8 cellular contexts compared by ENCODE assay signal in the genomic region with DNA sequence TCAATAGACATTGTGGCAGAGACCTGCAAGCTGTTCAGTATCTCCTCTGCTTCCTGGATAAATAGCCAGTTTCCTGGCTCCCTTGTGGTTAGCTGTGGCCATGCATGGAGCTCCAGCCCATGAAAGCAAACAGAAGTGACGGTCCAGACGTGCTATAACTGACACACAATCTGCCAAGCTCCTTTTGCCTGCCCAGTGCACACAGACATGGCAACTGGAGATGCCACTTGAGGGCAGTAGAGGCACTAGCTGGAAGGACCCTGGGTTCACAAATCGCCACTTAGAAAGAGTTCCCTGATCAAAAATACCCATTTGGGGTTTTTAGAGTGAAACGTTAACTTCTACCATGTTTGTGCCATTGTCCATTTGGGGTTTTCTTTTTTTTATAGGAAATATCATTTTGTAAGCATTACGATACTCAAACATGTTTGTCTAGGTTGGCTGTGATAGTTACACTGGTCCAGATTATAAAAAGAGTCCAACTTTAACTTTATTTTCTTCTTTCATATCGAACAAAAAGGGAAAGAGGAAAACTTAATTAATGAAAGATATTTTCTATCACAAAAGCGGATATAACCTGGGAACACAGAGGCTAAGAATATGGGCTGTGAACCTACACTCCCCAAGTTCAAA. TPM values are rescaled to one million over a fixed set of nuclear protein-coding genes. Genes with fewer than 3 reads are reported as not detected.
DNase-seq lines count a peak whose midpoint lies in the region; ATAC-seq, FAIRE-seq and TF ChIP-seq lines count a peak whose summit lies in the region.

No MANE protein-coding gene starts in this region.

- TF ChIP-seq EP300 in GM12878 (IDR thresholded peaks at IDR 0.05; ENCODE audit: borderline replicate concordance in 1 of 2, control insufficient read depth in 1 of 2, low read depth in 2 of 2, low read length in 2 of 2) = no peak

- no peaks in the 10 kb centered on the region for H4K20me1 ChIP-seq in GM12878 (ENCODE audit: control insufficient read depth, insufficient read depth)

- ATAC-seq in GM12878 (peak; percentile 83), lower lobe of right lung (no peak), GM21515 (IDR thresholded peaks at IDR 0.05; ENCODE audit: unreplicated experiment) (no peak)

- peak; percentile 34 for TF ChIP-seq RAD21 in GM12878 (IDR thresholded peaks at IDR 0.05; ENCODE audit: insufficient read depth, low read depth, low read length)

- WGBS in GM12878 (ENCODE audit: insufficient coverage, insufficient replicate concordance, low lambda C conversion rate, missing lambda C conversion rate) = 76% methylated on average over 7 of the region's 7 CpGs

- no peak for TF ChIP-seq POLR2A in GM12878 (IDR thresholded peaks at IDR 0.05; ENCODE audit: low read depth, low read length)

- H3K36me3 ChIP-seq in GM12878 (ENCODE audit: control insufficient read depth in 2 of 2, insufficient read depth in 2 of 2, low read length in 1 of 2) (peaks cover 2 to 11% of the 10 kb centered on the region in 2 experiments), lower lobe of right lung (peaks cover 97% of the 10 kb centered on the region)

- intact Hi-C loops in GM12878 (cut with micrococcal nuclease; ENCODE audit: unreplicated experiment) = loop anchor here (1.0 to 10.0 kb wide), 2 partner anchors 231 to 1548 kb away; no protein-coding TSS in a partner anchor
- intact Hi-C loops in lower lobe of right lung (cut with DNase I) = no loop called here

- no peaks in the 10 kb centered on the region for H3K4me1 ChIP-seq in GM12878 (ENCODE audit: control insufficient read depth, insufficient read depth, low read length)
- no peaks in the 10 kb centered on the region for H3K4me1 ChIP-seq in lower lobe of right lung

- H3K4me3 ChIP-seq in GM12878 (no peak overlapping the region), lower lobe of right lung (no peak overlapping the region)

- peak; percentile 85 for FAIRE-seq in GM12878 (lab: Jason Lieb, UNC)

- SMC1A ChIA-PET in GM12878 (lab: Charles Lee; ENCODE audit: uncharacterized antibody, unreplicated experiment) = interaction anchor here (1.1 to 2.0 kb wide), 4 partner anchors 32 to 1452 kb away, joined by 3 to 9 read pairs (median 4); a partner anchor contains a TSS

- no peaks in the 10 kb centered on the region for H3K79me2 ChIP-seq in GM12878 (ENCODE audit: control insufficient read depth, insufficient read depth, low read length)

- no peak overlapping the region for H2AFZ ChIP-seq in GM12878 (ENCODE audit: control insufficient read depth, low read depth, low read length)

- TF ChIP-seq CTCF in GM12878 (IDR thresholded peaks at IDR 0.05 in 2 of 3, conservative IDR thresholded peaks at IDR 0.05 in 1 of 3; ENCODE audit: control insufficient read depth in 2 of 3, extremely low read depth in 1 of 3, insufficient read depth in 1 of 3, low read depth in 3 of 3, low read length in 3 of 3) (peak; percentile 50 to 61 (median 53)), lower lobe of right lung (IDR thresholded peaks at IDR 0.05) (peak; percentile 23)

- H3K4me2 ChIP-seq in GM12878 (ENCODE audit: control insufficient read depth, insufficient read depth) = no peak overlapping the region

- in situ Hi-C loops in GM12878 (cut with MboI) = no loop called here

- CTCF ChIA-PET in GM12878 (lab: Yijun Ruan, JAX) = interaction anchor here (0.8 to 3.2 kb wide), 14 partner anchors 10 to 1454 kb away, joined by 3 to 15 read pairs (median 3); no protein-coding TSS in a partner anchor

- POLR2A ChIA-PET in GM12878 (lab: Charles Lee) = no interaction called here

- no TSS peak for BruUV-seq in GM12878 (replicated peaks; lab: Mats Ljungman, UMichigan)

- H3K27me3 ChIP-seq in GM12878 (replicated peaks in 1 of 2; ENCODE audit: control insufficient read depth in 2 of 2, insufficient read depth in 2 of 2, low read length in 1 of 2) (no peaks in the 10 kb centered on the region), lower lobe of right lung (ENCODE audit: low read depth) (no peaks in the 10 kb centered on the region)

- H3K9ac ChIP-seq in GM12878 (ENCODE audit: control insufficient read depth, insufficient read depth, low read length) = no peak overlapping the region

- DNase-seq in activated naive CD4-positive, alpha-beta T cell treated with Interleukin-2 at 50 U/mL for 16 hours = peak; percentile 14
- no peak for DNase-seq in activated naive CD4-positive, alpha-beta T cell treated with anti-CD3 and anti-CD28 coated beads, Interleukin-2, amount 50 U/mL, for 16 hours
- DNase-seq in MV-4-11 (lab: John Stamatoyannopoulos, UW) (peak; percentile 48), GM12878 (ENCODE audit: low read depth, low spot score) (no peak), lower lobe of right lung (no peak), ureter (ENCODE audit: low spot score) (no peak), NCI-H1417 (lab: John Stamatoyannopoulos, UW) (no peak)

- H3K27ac ChIP-seq in GM12878 (ENCODE audit: control insufficient read depth, insufficient read depth) = no peak overlapping the region
- H3K27ac ChIP-seq in lower lobe of right lung = no peak overlapping the region

- RAD21 ChIA-PET in GM12878 (lab: Charles Lee; ENCODE audit: unreplicated experiment) = interaction anchor here (1.6 to 2.0 kb wide), 2 partner anchors 32 to 231 kb away, joined by 5 to 10 read pairs; a partner anchor contains a TSS

- no peaks in the 10 kb centered on the region for H3K9me3 ChIP-seq in GM12878 (replicated peaks; ENCODE audit: control insufficient read depth, insufficient read depth, low read length)
- H3K9me3 ChIP-seq in lower lobe of right lung = no peaks in the 10 kb centered on the region

TF ChIP-seq in GM12878, 131 proteins besides CTCF, POLR2A, EP300 and RAD21:
- TF ChIP-seq SMC3 (IDR thresholded peaks at IDR 0.05; ENCODE audit: borderline replicate concordance, low read length) (peak; percentile 44; the same call in 1 of the 2 replicates), NRF1 (conservative IDR thresholded peaks at IDR 0.05; ENCODE audit: low read depth, low read length) (no peak)

RNA-seq across cellular contexts. Expression of a gene that starts 31.3 kb away (rescaled TPM):
- 23.7 and 24.9 TPM in 2 replicates for total RNA-seq in GM12878 (2013; cell fraction: nucleolus; rRNA removed)
- total RNA-seq in GM12878 (2014; rRNA removed) = 6.9 and 10.0 TPM in 2 replicates
- 11.1 and 11.2 TPM in 2 replicates for total RNA-seq in GM12878 (2014; rRNA removed; fragmentation: Illumina TruSeq; extraction: Trizol)
- total RNA-seq in GM12878 (2021) = 6.8 and 8.3 TPM in 2 replicates
- polyA plus RNA-seq in GM12878 (2011; ENCODE audit: low read depth) = 3.5 TPM
- 11.8 and 25.0 TPM in 2 replicates for polyA plus RNA-seq in GM12878 (2011; rRNA removed)
- 2.2 and 2.3 TPM in 2 replicates for polyA plus RNA-seq in GM12878 (2011; cell fraction: cytosol; rRNA removed)
- polyA plus RNA-seq in GM12878 (2011; cell fraction: nucleus; rRNA removed) = 4.8 and 5.9 TPM in 2 replicates
- 8.6 and 9.4 TPM in 2 replicates for polyA plus RNA-seq in GM12878 (2012)
- 10.8 and 11.1 TPM in 2 replicates for polyA plus RNA-seq in GM12878 (2014; fragmentation: Illumina TruSeq; extraction: Trizol)
- polyA plus RNA-seq in GM12878 (2014; fragmentation: Nextera tagmentation; extraction: Ambion mirVana) = 10 to 100 TPM; 24.4 to 33.2 TPM
- 9.2 and 9.4 TPM in 2 replicates for polyA plus RNA-seq in GM12878 (2014; rRNA removed)
- polyA plus RNA-seq in GM12878 (2016; fragmentation: Nextera tagmentation; extraction: Ambion mirVana) = 10 to 100 TPM; 11.5 to 14.7 TPM
- polyA minus RNA-seq in GM12878 (2011; rRNA and poly(A)+ RNA removed) = 3.7 and 4.2 TPM in 2 replicates
- 1.1 and 1.9 TPM in 2 replicates for polyA minus RNA-seq in GM12878 (2011; cell fraction: cytosol; rRNA and poly(A)+ RNA removed)
- polyA minus RNA-seq in GM12878 (2011; cell fraction: nucleus; rRNA and poly(A)+ RNA removed) = 5.3 and 9.7 TPM in 2 replicates
- total RNA-seq in lower lobe of right lung = 13.7 TPM
- 11.5 TPM for total RNA-seq in ureter

RNA-seq across cellular contexts. Expression of a gene that starts 31.5 kb away (rescaled TPM):
- 203 and 216 TPM in 2 replicates for total RNA-seq in GM12878 (2013; cell fraction: nucleolus; rRNA removed)
- total RNA-seq in GM12878 (2014; rRNA removed) (307 and 361 TPM in 2 replicates), GM12878 (2014; rRNA removed; fragmentation: Illumina TruSeq; extraction: Trizol) (346 and 348 TPM in 2 replicates), GM12878 (2021) (319 TPM in 2 replicates), lower lobe of right lung (183 TPM), ureter (273 TPM)
- 208 TPM for polyA plus RNA-seq in GM12878 (2011; ENCODE audit: low read depth)
- polyA plus RNA-seq in GM12878 (2011; rRNA removed) (646 and 754 TPM in 2 replicates), GM12878 (2014; fragmentation: Illumina TruSeq; extraction: Trizol) (384 and 435 TPM in 2 replicates), GM12878 (2014; fragmentation: Nextera tagmentation; extraction: Ambion mirVana) (100 to 1,000 TPM; 803 to 978 TPM), GM12878 (2014; rRNA removed) (297 and 388 TPM in 2 replicates), GM12878 (2016; fragmentation: Nextera tagmentation; extraction: Ambion mirVana) (100 to 1,000 TPM; 519 to 547 TPM)
- 279 and 330 TPM in 2 replicates for polyA plus RNA-seq in GM12878 (2011; cell fraction: cytosol; rRNA removed)
- polyA plus RNA-seq in GM12878 (2011; cell fraction: nucleus; rRNA removed) = 231 and 253 TPM in 2 replicates
- polyA plus RNA-seq in GM12878 (2012) = 287 and 312 TPM in 2 replicates
- 179 and 275 TPM in 2 replicates for polyA minus RNA-seq in GM12878 (2011; rRNA and poly(A)+ RNA removed)
- 107 and 110 TPM in 2 replicates for polyA minus RNA-seq in GM12878 (2011; cell fraction: cytosol; rRNA and poly(A)+ RNA removed)
- polyA minus RNA-seq in GM12878 (2011; cell fraction: nucleus; rRNA and poly(A)+ RNA removed) = 73.9 and 87.9 TPM in 2 replicates

RNA-seq across cellular contexts. Expression of a gene that starts 53.4 kb away (rescaled TPM):
- total RNA-seq in GM12878 (2013; cell fraction: nucleolus; rRNA removed) = not detected in 2 replicates
- total RNA-seq in GM12878 (2014; rRNA removed) = not detected in 2 replicates
- not detected in 2 replicates for total RNA-seq in GM12878 (2014; rRNA removed; fragmentation: Illumina TruSeq; extraction: Trizol)
- total RNA-seq in GM12878 (2021) = 0.72 and 0.93 TPM in 2 replicates
- polyA plus RNA-seq in GM12878 (2011; ENCODE audit: low read depth) = not detected
- polyA plus RNA-seq in GM12878 (2011; rRNA removed) = 0.53 and 0.65 TPM in 2 replicates
- polyA plus RNA-seq in GM12878 (2011; cell fraction: cytosol; rRNA removed) = 0.19 and 0.20 TPM in 2 replicates
- polyA plus RNA-seq in GM12878 (2011; cell fraction: nucleus; rRNA removed) = 0.10 and 0.12 TPM in 2 replicates
- polyA plus RNA-seq in GM12878 (2012) = not detected in 2 replicates
- not detected in 2 replicates for polyA plus RNA-seq in GM12878 (2014; fragmentation: Illumina TruSeq; extraction: Trizol)
- not detected for polyA plus RNA-seq in GM12878 (2014; fragmentation: Nextera tagmentation; extraction: Ambion mirVana)
- polyA plus RNA-seq in GM12878 (2014; rRNA removed) = not detected in 2 replicates
- under 1 TPM in 1 of 2 experiments, not detected in 1; 0.05 TPM for polyA plus RNA-seq in GM12878 (2016; fragmentation: Nextera tagmentation; extraction: Ambion mirVana)
- 0.66 TPM in 1 of 2 replicates, not detected in the other for polyA minus RNA-seq in GM12878 (2011; rRNA and poly(A)+ RNA removed)
- not detected in 2 replicates for polyA minus RNA-seq in GM12878 (2011; cell fraction: cytosol; rRNA and poly(A)+ RNA removed)
- not detected in 2 replicates for polyA minus RNA-seq in GM12878 (2011; cell fraction: nucleus; rRNA and poly(A)+ RNA removed)
- total RNA-seq in lower lobe of right lung = 0.32 TPM
- not detected for total RNA-seq in ureter

Comparison
In these comparisons a context has a peak if more than half of its experiments do, and no peak if none do; other contexts are left out.
1. DNase-seq: peak in activated naive CD4-positive, alpha-beta T cell treated with Interleukin-2 at 50 U/mL for 16 hours (single experiment) and MV-4-11 (single experiment); none in activated naive CD4-positive, alpha-beta T cell treated with anti-CD3 and anti-CD28 coated beads, Interleukin-2, amount 50 U/mL, for 16 hours (single experiment), GM12878 (single experiment), lower lobe of right lung (single experiment), ureter (single experiment) and NCI-H1417 (0 of 3).